Comparison of ENCODE assay signal across 14 cellular contexts in the genomic region with DNA sequence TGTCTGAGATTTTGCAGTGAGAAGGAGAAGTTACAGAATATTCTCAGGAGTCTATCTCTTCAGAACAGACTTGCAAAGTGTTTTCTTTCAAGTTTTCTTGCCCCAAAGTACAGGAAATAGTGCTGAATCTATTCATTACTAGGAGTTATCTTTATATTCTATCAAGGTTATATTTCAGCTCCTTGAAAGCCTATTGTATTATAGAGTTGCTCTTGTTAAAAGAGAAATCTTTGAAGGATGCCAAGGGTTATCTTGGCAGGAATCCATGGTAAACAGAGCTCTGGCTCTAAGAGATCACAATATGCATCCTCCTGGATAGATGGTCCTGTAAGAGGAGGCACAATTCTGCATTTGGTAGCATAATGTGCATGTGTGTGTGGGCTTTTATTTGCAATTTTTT. TPM values are rescaled to one million over a fixed set of nuclear protein-coding genes. Genes with fewer than 3 reads are reported as not detected.
DNase-seq lines count a peak whose midpoint lies in the region; ATAC-seq and TF ChIP-seq lines count a peak whose summit lies in the region.
"Had no signal": no experiment of that assay in that cellular context is flagged by ENCODE, and none has a peak within 500 bp of the region (broad histone marks: within the 10 kb centered on the region; RNA-seq: fewer than 3 reads in every experiment).

No MANE protein-coding gene starts in this region.

- H3K9me3 ChIP-seq in CD4-positive, alpha-beta T cell (ENCODE audit: control insufficient read depth, low read length), result no peaks in the 10 kb centered on the region

- no peak for DNase-seq in CD4-positive, alpha-beta T cell
- DNase-seq in DMS 273 treated with DMSO at 0.1 percent for 48 hours (lab: John Stamatoyannopoulos, UW), result peak; percentile 5
- DNase-seq in NCI-H2029 (lab: John Stamatoyannopoulos, UW), result peak; percentile 53
- DNase-seq in activated CD8-positive, alpha-beta T cell treated with anti-CD3 and anti-CD28 coated beads, Interleukin-2, amount 10 ng/mL, durations not matched to agents 7 days and 5 days, result no peak
- DNase-seq in brain microvascular endothelial cell, result no peak
- no peak for DNase-seq in superior temporal gyrus (ENCODE audit: extremely low spot score)
- DNase-seq: body of pancreas; H9; mesenchymal stem cell; occipital lobe; stimulated activated naive CD8-positive, alpha-beta T cell treated with anti-CD3 and anti-CD28 coated beads, Interleukin-15, Interleukin-2, amounts not matched to agents 100 U/mL and 50 U/mL, for 24 hours had no signal

- no peak for TF ChIP-seq CTCF in CD4-positive, alpha-beta T cell (IDR thresholded peaks at IDR 0.05)
- TF ChIP-seq CTCF in brain microvascular endothelial cell (IDR thresholded peaks at IDR 0.05; ENCODE audit: low read depth, low read length, missing control alignments), result no peak

- ATAC-seq in CD4-positive, alpha-beta T cell (ENCODE audit: poor library complexity), result no peak
- ATAC-seq in activated CD8-positive, alpha-beta T cell treated with anti-CD3 and anti-CD28 coated beads, Interleukin-2, amount 10 ng/mL, durations not matched to agents 7 days and 5 days, result peak; percentile 32
- no peak for ATAC-seq in GM19324 (IDR thresholded peaks at IDR 0.05; ENCODE audit: low FRiP score, unreplicated experiment)
- ATAC-seq: body of pancreas had no signal

- no peaks in the 10 kb centered on the region for H3K9me3 Mint-ChIP-seq in CD4-positive, alpha-beta T cell
- H3K9me3 Mint-ChIP-seq in activated CD8-positive, alpha-beta T cell treated with anti-CD3 and anti-CD28 coated beads, Interleukin-2, amount 10 ng/mL, durations not matched to agents 7 days and 5 days (ENCODE audit: insufficient read depth), result peaks cover 12% of the 10 kb centered on the region

- CTCF ChIA-PET in CD4-positive, alpha-beta T cell (lab: Charles Lee), result no interaction called here
- CTCF ChIA-PET in activated CD8-positive, alpha-beta T cell treated with anti-CD3 and anti-CD28 coated beads, Interleukin-2, amount 10 ng/mL, durations not matched to agents 7 days and 5 days (lab: Charles Lee), result interaction anchor here (1.4 to 1.5 kb wide), 2 partner anchors 11 to 15 kb away, joined by 3 read pairs; no protein-coding TSS in a partner anchor

- intact Hi-C loops in CD4-positive, alpha-beta T cell (cut with DNase I, micrococcal nuclease), result no loop called here

- H3K27ac Mint-ChIP-seq in CD4-positive, alpha-beta T cell, result peak overlapping the region; percentile 31
- no peak overlapping the region for H3K27ac Mint-ChIP-seq in activated CD8-positive, alpha-beta T cell treated with anti-CD3 and anti-CD28 coated beads, Interleukin-2, amount 10 ng/mL, durations not matched to agents 7 days and 5 days
- H3K27ac Mint-ChIP-seq: H9 had no signal

- POLR2A ChIA-PET in CD4-positive, alpha-beta T cell (lab: Charles Lee), result interaction anchor here (1.4 to 3.4 kb wide), 2 partner anchors 17 to 21 kb away, joined by 6 to 20 read pairs; a partner anchor contains a TSS
- POLR2A ChIA-PET in activated CD8-positive, alpha-beta T cell treated with anti-CD3 and anti-CD28 coated beads, Interleukin-2, amount 10 ng/mL, durations not matched to agents 7 days and 5 days (lab: Charles Lee), result no interaction called here

- H3K4me3 ChIP-seq in brain microvascular endothelial cell (ENCODE audit: low read depth, low read length), result no peak overlapping the region
- H3K4me3 ChIP-seq: body of pancreas, skin epidermis had no signal

- H3K27ac ChIP-seq in CD4-positive, alpha-beta T cell (ENCODE audit: low read depth, low read length), result no peak overlapping the region
- no peak overlapping the region for H3K27ac ChIP-seq in brain microvascular endothelial cell
- H3K27ac ChIP-seq: body of pancreas, C4-2B, skin epidermis had no signal

- no peaks in the 10 kb centered on the region for H3K36me3 Mint-ChIP-seq in CD4-positive, alpha-beta T cell (ENCODE audit: low read depth)
- peaks cover 15% of the 10 kb centered on the region for H3K36me3 Mint-ChIP-seq in activated CD8-positive, alpha-beta T cell treated with anti-CD3 and anti-CD28 coated beads, Interleukin-2, amount 10 ng/mL, durations not matched to agents 7 days and 5 days (ENCODE audit: low read depth)

- peak overlapping the region; percentile 60 for H3K4me3 Mint-ChIP-seq in CD4-positive, alpha-beta T cell
- H3K4me3 Mint-ChIP-seq in activated CD8-positive, alpha-beta T cell treated with anti-CD3 and anti-CD28 coated beads, Interleukin-2, amount 10 ng/mL, durations not matched to agents 7 days and 5 days, result peak overlapping the region; percentile 42
- H3K4me3 Mint-ChIP-seq: H9 had no signal

- H3K36me3 ChIP-seq in brain microvascular endothelial cell (replicated peaks), result no peaks in the 10 kb centered on the region

- H3K4me1 Mint-ChIP-seq in CD4-positive, alpha-beta T cell (ENCODE audit: low read depth), result peaks cover 47% of the 10 kb centered on the region
- peaks cover 34% of the 10 kb centered on the region for H3K4me1 Mint-ChIP-seq in activated CD8-positive, alpha-beta T cell treated with anti-CD3 and anti-CD28 coated beads, Interleukin-2, amount 10 ng/mL, durations not matched to agents 7 days and 5 days (ENCODE audit: low read depth)

- H3K27me3 Mint-ChIP-seq in CD4-positive, alpha-beta T cell, result no peaks in the 10 kb centered on the region
- H3K27me3 Mint-ChIP-seq in activated CD8-positive, alpha-beta T cell treated with anti-CD3 and anti-CD28 coated beads, Interleukin-2, amount 10 ng/mL, durations not matched to agents 7 days and 5 days (ENCODE audit: low read depth), result peaks cover 38% of the 10 kb centered on the region

- no peaks in the 10 kb centered on the region for H3K27me3 ChIP-seq in CD4-positive, alpha-beta T cell (ENCODE audit: control insufficient read depth, insufficient read depth, low read length)
- H3K27me3 ChIP-seq in brain microvascular endothelial cell (replicated peaks), result no peaks in the 10 kb centered on the region
- H3K27me3 ChIP-seq: body of pancreas had no signal

- in situ Hi-C loops in brain microvascular endothelial cell (cut with HindIII; ENCODE audit: low pct_ligation_motif_present, low sequenced_read_pairs), result no loop called here

RNA-seq across cellular contexts. Expression of a gene that starts 21.2 kb away (rescaled TPM):
- 10 to 100 TPM; 49.6 to 50.4 TPM for total RNA-seq in CD4-positive, alpha-beta T cell
- 100 to 1,000 TPM in 1 of 2 experiments, 10 to 100 TPM in 1; 91.2 to 100 TPM for total RNA-seq in activated CD8-positive, alpha-beta T cell treated with anti-CD3 and anti-CD28 coated beads, Interleukin-2, amount 10 ng/mL, durations not matched to agents 7 days and 5 days

RNA-seq across cellular contexts. Expression of a gene that starts 39.6 kb away (rescaled TPM):
- total RNA-seq in CD4-positive, alpha-beta T cell, result not detected
- total RNA-seq in activated CD8-positive, alpha-beta T cell treated with anti-CD3 and anti-CD28 coated beads, Interleukin-2, amount 10 ng/mL, durations not matched to agents 7 days and 5 days, result not detected
- total RNA-seq: body of pancreas, H9 had no signal

Comparison
In these comparisons a context has a peak if more than half of its experiments do, and no peak if none do; other contexts are left out.
1. DNase-seq: peak in DMS 273 treated with DMSO at 0.1 percent for 48 hours (single experiment) and NCI-H2029 (single experiment); none in CD4-positive, alpha-beta T cell (0 of 10), activated CD8-positive, alpha-beta T cell treated with anti-CD3 and anti-CD28 coated beads, Interleukin-2, amount 10 ng/mL, durations not matched to agents 7 days and 5 days (single experiment), brain microvascular endothelial cell (single experiment) and superior temporal gyrus (single experiment).